Comparison of ENCODE assay signal across 15 cellular contexts in the genomic region with DNA sequence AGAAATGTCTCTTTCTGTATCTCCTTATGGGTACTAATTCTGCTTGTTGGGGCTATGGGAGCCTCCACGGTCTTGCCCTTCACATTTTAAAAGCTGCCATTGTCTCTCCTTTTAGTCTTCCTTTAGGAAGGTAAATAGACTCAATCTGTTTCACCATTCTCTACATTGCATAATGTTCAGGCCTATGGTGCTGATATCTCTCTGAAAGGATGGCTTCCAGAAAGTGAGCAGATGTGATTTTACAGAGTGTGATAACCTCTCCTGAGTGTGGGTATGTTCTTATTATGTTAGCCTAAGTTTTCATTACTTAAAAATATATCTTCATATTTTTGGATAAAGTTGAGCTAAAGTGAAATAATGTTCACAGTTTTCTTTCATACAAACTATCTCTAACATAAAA.
"Had no signal": no experiment of that assay in that cellular context is flagged by ENCODE, and none has a peak within 500 bp of the region (broad histone marks: within the 10 kb centered on the region; RNA-seq: fewer than 3 reads in every experiment).

No MANE protein-coding gene starts in this region.

- DNase-seq: activated CD4-positive, alpha-beta T cell treated with anti-CD3 and anti-CD28 coated beads, Interleukin-2, amount 50 U/mL, for 1 hour; activated effector memory CD4-positive, alpha-beta T cell treated with anti-CD3 and anti-CD28 coated beads, Interleukin-2, amount 50 U/mL, for 16 hours; activated T-cell treated with anti-CD3 and anti-CD28 coated beads, Interleukin-2, amount 50 U/mL, for 72 hours; cortex of kidney; left cardiac atrium; mesenchymal stem cell; naive thymus-derived CD8-positive, alpha-beta T cell; nucleus accumbens; stimulated activated CD4-positive, alpha-beta T cell treated with anti-CD3 and anti-CD28 coated beads, Interleukin-15, amount 100 ng/mL, for 24 hours; stimulated activated CD4-positive, alpha-beta T cell treated with anti-CD3 and anti-CD28 coated beads, Interleukin-2, amount 100 ng/mL, for 48 hours; T-cell; T-helper 9 cell had no signal

- H3K27me3 ChIP-seq: breast epithelium, tibial nerve, vagina had no signal

- H3K4me1 ChIP-seq: breast epithelium, tibial nerve, vagina had no signal

- H3K36me3 ChIP-seq: breast epithelium, tibial nerve, vagina had no signal

- H3K9me3 ChIP-seq: breast epithelium, tibial nerve, vagina had no signal

- H3K27ac ChIP-seq: breast epithelium, tibial nerve, vagina had no signal

- H3K4me3 ChIP-seq: breast epithelium, tibial nerve, vagina had no signal
